Comparison of ENCODE assay signal across 16 cellular contexts in the genomic region with DNA sequence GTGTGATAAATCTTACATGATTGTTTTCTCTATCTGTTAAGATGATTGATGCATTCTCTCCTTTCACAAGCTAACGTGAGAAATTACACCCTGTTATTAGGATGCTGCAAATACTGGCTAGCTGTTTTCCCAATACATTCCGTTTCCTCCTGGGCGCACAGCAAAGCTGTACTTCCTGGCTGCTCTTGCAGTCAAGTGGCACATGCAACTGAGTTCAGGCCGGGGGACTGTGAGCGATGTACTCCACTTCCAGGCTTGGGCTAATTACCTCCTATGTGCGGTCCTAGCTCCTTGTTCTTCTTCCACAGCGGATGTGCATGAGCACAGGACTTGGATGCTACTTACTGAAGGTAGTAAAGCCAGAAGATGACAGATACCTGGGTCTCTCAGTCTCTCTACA.
"Had no signal": no experiment of that assay in that cellular context is flagged by ENCODE, and none has a peak within 500 bp of the region (broad histone marks: within the 10 kb centered on the region; RNA-seq: fewer than 3 reads in every experiment).

No MANE protein-coding gene starts in this region.

- H3K36me3 ChIP-seq: adrenal gland, heart right ventricle, ovary had no signal

- H3K27ac Mint-ChIP-seq: activated naive CD4-positive, alpha-beta T cell treated with anti-CD3 and anti-CD28 coated beads for 36 hours; activated T-helper 17 cell treated with anti-CD3 and anti-CD28 coated beads, Interleukin-2, amount 50 U/mL, for 72 hours; stimulated activated naive CD8-positive, alpha-beta T cell treated with anti-CD3 and anti-CD28 coated beads, Interleukin-15, Interleukin-2, amounts not matched to agents 100 ng/mL and 50 ng/mL, for 24 hours had no signal

- DNase-seq: activated CD4-positive, alpha-beta T cell treated with anti-CD3 and anti-CD28 coated beads for 48 hours; activated naive CD4-positive, alpha-beta T cell treated with anti-CD3 and anti-CD28 coated beads for 36 hours; adrenal gland; caudate nucleus; effector CD4-positive, alpha-beta T cell; heart right ventricle; left ventricle myocardium superior; mesendoderm; ovary; retina; stimulated activated CD4-positive, alpha-beta T cell treated with anti-CD3 and anti-CD28 coated beads, Interleukin-15, amount 100 ng/mL, for 24 hours; stimulated activated CD4-positive, alpha-beta T cell treated with anti-CD3 and anti-CD28 coated beads, Interleukin-4, amount 100 ng/mL, for 24 hours; testis had no signal

- H3K27ac ChIP-seq: adrenal gland, coronary artery, heart right ventricle, ovary, testis had no signal

- H3K27me3 Mint-ChIP-seq: activated T-helper 17 cell treated with anti-CD3 and anti-CD28 coated beads, Interleukin-2, amount 50 U/mL, for 72 hours; stimulated activated naive CD8-positive, alpha-beta T cell treated with anti-CD3 and anti-CD28 coated beads, Interleukin-15, Interleukin-2, amounts not matched to agents 100 ng/mL and 50 ng/mL, for 24 hours had no signal

- H3K9me3 Mint-ChIP-seq: activated naive CD4-positive, alpha-beta T cell treated with anti-CD3 and anti-CD28 coated beads for 36 hours; activated T-helper 17 cell treated with anti-CD3 and anti-CD28 coated beads, Interleukin-2, amount 50 U/mL, for 72 hours had no signal

- H3K27me3 ChIP-seq: adrenal gland, heart right ventricle, ovary, testis had no signal

- H3K9me3 ChIP-seq: adrenal gland, heart right ventricle, ovary, testis had no signal

- H3K4me1 Mint-ChIP-seq: activated T-helper 17 cell treated with anti-CD3 and anti-CD28 coated beads, Interleukin-2, amount 50 U/mL, for 72 hours had no signal

- H3K4me1 ChIP-seq: adrenal gland, heart right ventricle, testis had no signal

- H3K4me3 ChIP-seq: adrenal gland, coronary artery, heart right ventricle, ovary, testis had no signal

- H3K4me3 Mint-ChIP-seq: activated naive CD4-positive, alpha-beta T cell treated with anti-CD3 and anti-CD28 coated beads for 36 hours; activated T-helper 17 cell treated with anti-CD3 and anti-CD28 coated beads, Interleukin-2, amount 50 U/mL, for 72 hours; stimulated activated naive CD8-positive, alpha-beta T cell treated with anti-CD3 and anti-CD28 coated beads, Interleukin-15, Interleukin-2, amounts not matched to agents 100 ng/mL and 50 ng/mL, for 24 hours had no signal

- ATAC-seq: activated T-helper 17 cell treated with anti-CD3 and anti-CD28 coated beads, Interleukin-2, amount 50 U/mL, for 72 hours; heart right ventricle; left ventricle myocardium superior had no signal
